ENCODE assay signal across 20 cellular contexts in the genomic region with DNA sequence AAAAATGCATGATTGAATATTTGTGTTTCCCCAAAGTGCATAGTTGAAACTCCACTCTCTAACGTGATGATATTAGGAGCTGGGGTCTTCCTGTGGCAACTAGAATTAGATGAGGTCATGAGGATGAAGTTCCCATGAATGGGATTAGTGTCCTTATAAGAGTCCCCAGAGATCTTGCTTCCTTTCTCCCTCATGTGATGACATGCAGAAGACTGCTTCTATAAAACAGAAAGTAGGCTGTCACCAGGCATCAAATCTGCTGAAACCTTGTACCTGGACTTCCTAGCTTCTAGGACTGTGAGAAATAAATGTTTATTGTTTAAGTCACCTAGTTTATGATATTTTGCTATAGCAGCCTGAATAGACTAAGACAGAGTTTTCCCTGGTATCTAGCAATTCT.
DNase-seq lines count a peak whose midpoint lies in the region; ATAC-seq and TF ChIP-seq lines count a peak whose summit lies in the region.
"Had no signal": no experiment of that assay in that cellular context is flagged by ENCODE, and none has a peak within 500 bp of the region (broad histone marks: within the 10 kb centered on the region; RNA-seq: fewer than 3 reads in every experiment).

No MANE protein-coding gene starts in this region.

- H3K27ac ChIP-seq in Panc1 (ENCODE audit: low read length) = peak overlapping the region; percentile 30; the same call in 1 of the 2 replicates
- no peak overlapping the region for H3K27ac ChIP-seq in substantia nigra (ENCODE audit: low read depth, low read length, poor library complexity, severe bottlenecking)
- H3K27ac ChIP-seq: A549, BLaER1, C4-2B, GM23248 had no signal

- BruUV-seq in Panc1 (replicated peaks; lab: Mats Ljungman, UMichigan) = no TSS peak

- POLR2A ChIA-PET in Panc1 (lab: Charles Lee) = no interaction called here

- ATAC-seq in Panc1 (no peak), HG02623 (IDR thresholded peaks at IDR 0.05; ENCODE audit: unreplicated experiment) (no peak)
- ATAC-seq: A549; CD8-positive, alpha-beta T cell; GM12878 had no signal

- no peaks in the 10 kb centered on the region for H3K27me3 ChIP-seq in Panc1 (ENCODE audit: control insufficient read depth, insufficient read depth, low read length)
- H3K27me3 ChIP-seq: BLaER1 had no signal

- CTCF ChIA-PET in Panc1 (lab: Charles Lee) = no interaction called here

- TF ChIP-seq CTCF in Panc1 (IDR thresholded peaks at IDR 0.05) = no peak

- in situ Hi-C loops in Panc1 (cut with HindIII; ENCODE audit: low pct_unique_long_range_greater_than_20kb, low sequenced_read_pairs) = no loop called here

- H3K9me3 ChIP-seq in Panc1 (ENCODE audit: control insufficient read depth, insufficient read depth, low read depth, low read length) = no peaks in the 10 kb centered on the region
- H3K9me3 ChIP-seq: A549, BLaER1, Caco-2 had no signal

- H3K4me3 ChIP-seq in Panc1 (ENCODE audit: low read depth in 2 of 2, low read length in 2 of 2) = no peak overlapping the region
- H3K4me3 ChIP-seq: A549, BLaER1, GM12878, GM23248 had no signal

- no peaks in the 10 kb centered on the region; the same call in 1 of the 2 replicates for H3K4me1 ChIP-seq in Panc1 (ENCODE audit: control insufficient read depth, insufficient read depth, low read length)
- H3K4me1 ChIP-seq: A549, BLaER1, Caco-2 had no signal

- H3K36me3 ChIP-seq in Panc1 (ENCODE audit: control insufficient read depth, insufficient read depth, low read length) = no peaks in the 10 kb centered on the region
- H3K36me3 ChIP-seq: BLaER1 had no signal

- intact Hi-C loops in Panc1 (cut with micrococcal nuclease; ENCODE audit: unreplicated experiment) = no loop called here

- DNase-seq in NCI-H82 (lab: John Stamatoyannopoulos, UW) (peak; percentile 39), NCI-H82 treated with DMSO at 0.1 percent for 48 hours (lab: John Stamatoyannopoulos, UW; ENCODE audit: unreplicated experiment) (no peak), NCI-H69 (lab: John Stamatoyannopoulos, UW) (peak; percentile 10), Panc1 (ENCODE audit: low read depth, low spot score) (no peak), NCI-H748 treated with DMSO at 0.1 percent for 48 hours (lab: John Stamatoyannopoulos, UW) (no peak), substantia nigra (lab: John Stamatoyannopoulos, UW) (no peak)
- DNase-seq: 8988T; Caco-2; CD4-positive, CD25-positive, alpha-beta regulatory T cell; CD8-positive, alpha-beta T cell; DMS153; DND-41; GM23248; H7; HCEC 1CT had no signal

Comparison
In these comparisons a context has a peak if more than half of its experiments do, and no peak if none do; other contexts are left out.
1. DNase-seq: peak in NCI-H82 (single experiment) and NCI-H69 (single experiment); none in NCI-H82 treated with DMSO at 0.1 percent for 48 hours (single experiment), Panc1 (single experiment), NCI-H748 treated with DMSO at 0.1 percent for 48 hours (single experiment) and substantia nigra (0 of 49).